Comparison of ENCODE assay signal across 19 cellular contexts in genomic region chr1:29856663-29857224, GRCh38.
"Had no signal": no experiment of that assay in that cellular context is flagged by ENCODE, and none has a peak within 500 bp of the region (broad histone marks: within the 10 kb centered on the region; RNA-seq: fewer than 3 reads in every experiment).

No MANE protein-coding gene starts in this region.

- H3K9me3 ChIP-seq: body of pancreas had no signal

- H3K4me1 ChIP-seq: body of pancreas, lower lobe of right lung, sigmoid colon, tibial artery had no signal

- DNase-seq: activated CD4-positive, alpha-beta T cell treated with anti-CD3 and anti-CD28 coated beads for 36 hours; activated CD8-positive, alpha-beta T cell treated with anti-CD3 and anti-CD28 coated beads for 36 hours; activated effector memory CD4-positive, alpha-beta T cell treated with Interleukin-2 at 50 U/mL for 16 hours; activated T-cell treated with anti-CD3 and anti-CD28 coated beads, Interleukin-2, amount 50 U/mL, for 4 hours; body of pancreas; effector CD8-positive, alpha-beta T cell; foreskin fibroblast; glutamatergic neuron; lower lobe of right lung; midbrain; naive thymus-derived CD4-positive, alpha-beta T cell; occipital lobe; SHP77 treated with DMSO at 0.1 percent for 48 hours; sigmoid colon; stimulated activated CD4-positive, alpha-beta T cell treated with anti-CD3 and anti-CD28 coated beads, Interleukin-12 subunit alpha, Interleukin-12 subunit beta, amount 100 ng/mL, for 4 hours; stimulated activated CD4-positive, alpha-beta T cell treated with anti-CD3 and anti-CD28 coated beads, Interleukin-2, amount 100 ng/mL, for 24 hours; T-helper 17 cell had no signal

- H3K27ac ChIP-seq: body of pancreas, coronary artery, lower lobe of right lung, sigmoid colon, tibial artery had no signal

- H3K4me3 ChIP-seq: body of pancreas, coronary artery, lower lobe of right lung, sigmoid colon, tibial artery had no signal

- H3K36me3 ChIP-seq: lower lobe of right lung, sigmoid colon, tibial artery had no signal

- H3K27me3 ChIP-seq: body of pancreas had no signal
